ENCODE assay signal across 9 cellular contexts in genomic region chr5:134138416-134139376, GRCh38.
DNase-seq lines count a peak whose midpoint lies in the region; ATAC-seq and TF ChIP-seq lines count a peak whose summit lies in the region.
"Had no signal": no experiment of that assay in that cellular context is flagged by ENCODE, and none has a peak within 500 bp of the region (broad histone marks: within the 10 kb centered on the region; RNA-seq: fewer than 3 reads in every experiment).

No MANE protein-coding gene starts in this region.

- H3K4me3 ChIP-seq in foreskin fibroblast (ENCODE audit: low read depth in 1 of 2, low read length in 2 of 2): no peak overlapping the region
- H3K4me3 ChIP-seq: left lung had no signal

- DNase-seq in GM19238 (ENCODE audit: insufficient read length, low spot score) (peak; percentile 53), foreskin fibroblast (peak; percentile 59 to 86), cerebellar cortex (ENCODE audit: low spot score) (no peak), NCI-H1417 (lab: John Stamatoyannopoulos, UW) (no peak), NCI-H1694 (lab: John Stamatoyannopoulos, UW) (no peak)
- DNase-seq in activated CD4-positive, alpha-beta T cell treated with anti-CD3 and anti-CD28 coated beads, Interleukin-2, amount 50 U/mL, for 4 hours: peak; percentile 49 to 56
- DNase-seq in stimulated activated naive CD8-positive, alpha-beta T cell treated with anti-CD3 and anti-CD28 coated beads, Interleukin-15, Interleukin-2, amounts not matched to agents 100 U/mL and 50 U/mL, for 24 hours: peak; percentile 81

- no peak for TF ChIP-seq CTCF in foreskin fibroblast (IDR thresholded peaks at IDR 0.05; ENCODE audit: low read depth, low read length)

- ATAC-seq in HG03095 (IDR thresholded peaks at IDR 0.05; ENCODE audit: unreplicated experiment): peak; percentile 78
- peak; percentile 91 for ATAC-seq in stimulated activated naive CD8-positive, alpha-beta T cell treated with anti-CD3 and anti-CD28 coated beads, Interleukin-15, Interleukin-2, amounts not matched to agents 100 U/mL and 50 U/mL, for 24 hours
- ATAC-seq: left lung had no signal

Comparison
In these comparisons a context has a peak if more than half of its experiments do, and no peak if none do; other contexts are left out.
1. DNase-seq: peak in GM19238 (single experiment), activated CD4-positive, alpha-beta T cell treated with anti-CD3 and anti-CD28 coated beads, Interleukin-2, amount 50 U/mL, for 4 hours (2 of 2), foreskin fibroblast (2 of 2) and stimulated activated naive CD8-positive, alpha-beta T cell treated with anti-CD3 and anti-CD28 coated beads, Interleukin-15, Interleukin-2, amounts not matched to agents 100 U/mL and 50 U/mL, for 24 hours (single experiment); none in cerebellar cortex (single experiment), NCI-H1417 (0 of 3) and NCI-H1694 (single experiment).